In the genomic region with DNA sequence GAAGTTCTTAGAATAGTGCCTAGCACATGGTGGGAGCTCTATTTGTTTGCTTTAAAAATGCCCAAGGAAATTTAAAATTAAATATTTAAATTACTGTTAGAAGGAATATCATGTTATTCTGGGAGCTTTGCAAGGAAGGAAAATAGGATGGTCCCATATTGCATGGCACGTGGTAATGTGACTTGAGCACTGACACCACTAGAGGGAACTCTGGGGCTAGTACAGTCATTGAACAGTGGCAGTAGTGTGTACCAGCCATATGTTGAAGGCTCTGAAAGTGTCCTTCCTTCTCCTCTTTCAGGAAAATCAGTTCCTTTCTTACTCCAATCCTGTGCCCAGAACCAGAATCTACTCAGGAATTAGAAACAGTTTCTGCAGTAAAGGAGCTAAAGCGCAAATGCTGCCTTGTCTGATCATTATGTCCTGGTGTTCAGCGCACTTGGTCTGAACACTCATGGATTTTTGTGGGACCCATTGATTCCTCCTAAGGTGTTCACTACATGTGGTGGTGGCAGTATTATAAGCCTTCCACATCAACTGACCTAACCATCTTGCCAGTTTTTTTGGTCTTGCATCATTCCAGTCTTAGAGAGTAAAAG, we compare ENCODE assay signal across 8 cellular contexts.
DNase-seq lines count a peak whose midpoint lies in the region; ATAC-seq, FAIRE-seq and TF ChIP-seq lines count a peak whose summit lies in the region.

No MANE protein-coding gene starts in this region.

- H3K4me2 ChIP-seq in DOHH2 (ENCODE audit: low read length) = no peak overlapping the region

- TF ChIP-seq CTCF in DOHH2 (IDR thresholded peaks at IDR 0.05; ENCODE audit: low read depth, low read length, poor library complexity, severe bottlenecking) (peak; percentile 52), fibroblast of pulmonary artery (IDR thresholded peaks at IDR 0.05; ENCODE audit: low read length, missing control alignments) (peak; percentile 63)

- no peaks in the 10 kb centered on the region for H3K9me2 ChIP-seq in DOHH2 (replicated peaks; ENCODE audit: control insufficient read depth, low read length)

- peaks cover 2% of the 10 kb centered on the region; the same call in 1 of the 2 replicates for H3K27me3 ChIP-seq in DOHH2 (ENCODE audit: control insufficient read depth, low read length)

- no peak overlapping the region for H3K27ac ChIP-seq in DOHH2 (ENCODE audit: low read depth, low read length)

- peak; percentile 65 for FAIRE-seq in RCC 7860 (lab: Jason Lieb, UNC)

- H3K9me3 ChIP-seq in DOHH2 (ENCODE audit: control insufficient read depth, insufficient read depth, low read length) = no peaks in the 10 kb centered on the region

- no peaks in the 10 kb centered on the region for H4K20me1 ChIP-seq in DOHH2 (ENCODE audit: control insufficient read depth, insufficient read depth, low read depth, low read length)

- no peaks in the 10 kb centered on the region for H3K79me2 ChIP-seq in DOHH2 (ENCODE audit: control insufficient read depth, low read length)

- ATAC-seq in GM19372 (IDR thresholded peaks at IDR 0.05; ENCODE audit: low read depth, unreplicated experiment) (peak; percentile 48), HG03280 (IDR thresholded peaks at IDR 0.05; ENCODE audit: unreplicated experiment) (peak; percentile 56), HG03521 (IDR thresholded peaks at IDR 0.05; ENCODE audit: unreplicated experiment) (no peak)

- DNase-seq in RCC 7860 (ENCODE audit: low spot score) = peak; percentile 28
- peak; percentile 41 for DNase-seq in fibroblast of pulmonary artery (ENCODE audit: low read depth)
- no peak for DNase-seq in DMS79 (lab: John Stamatoyannopoulos, UW)
- no peak for DNase-seq in NCI-H774 (lab: John Stamatoyannopoulos, UW)

- no peaks in the 10 kb centered on the region for H3F3A ChIP-seq in DOHH2 (ENCODE audit: control insufficient read depth, insufficient read depth)

- H3K4me1 ChIP-seq in DOHH2 (ENCODE audit: control insufficient read depth, low read length) = no peaks in the 10 kb centered on the region

- H3K36me3 ChIP-seq in DOHH2 (ENCODE audit: control insufficient read depth, low read length) = no peaks in the 10 kb centered on the region

- H3K4me3 ChIP-seq in DOHH2 (ENCODE audit: low read length) = no peak overlapping the region
- no peak overlapping the region for H3K4me3 ChIP-seq in fibroblast of pulmonary artery (replicated peaks; ENCODE audit: low read depth, low read length)

Comparison
In these comparisons a context has a peak if more than half of its experiments do, and no peak if none do; other contexts are left out.
1. DNase-seq: peak in RCC 7860 (single experiment) and fibroblast of pulmonary artery (single experiment); none in DMS79 (single experiment) and NCI-H774 (single experiment).